ENCODE assay signal across 1 cellular context in the genomic region with DNA sequence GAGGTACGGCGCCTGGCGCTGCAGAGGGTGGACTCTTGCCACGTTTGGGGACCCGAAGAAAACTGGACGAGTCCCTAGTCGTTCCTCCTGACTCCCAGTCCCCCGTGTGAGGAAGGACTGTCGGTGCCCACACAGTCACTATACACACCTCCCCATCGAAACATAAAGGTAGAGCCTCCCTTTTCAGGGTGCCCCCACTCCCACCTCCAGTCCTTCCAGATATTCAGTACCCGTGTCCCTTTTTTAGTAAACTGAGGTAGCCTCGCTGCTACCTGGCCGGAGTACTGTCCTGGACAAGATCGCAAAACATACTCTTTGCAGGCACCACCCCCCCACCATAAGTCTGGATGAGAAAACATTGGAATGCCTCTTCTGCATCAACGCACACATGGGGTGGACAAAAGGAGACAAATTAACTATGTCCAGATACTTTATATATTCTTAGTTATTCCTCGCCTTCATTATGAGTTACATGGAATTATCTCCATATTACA.
A peak's percentile ranks its signal among the peaks of the same experiment; 100 is the strongest.
TF ChIP-seq lines count a peak whose summit lies in the region.

No MANE protein-coding gene starts in this region.

TF ChIP-seq in K562, 482 proteins besides CTCF, POLR2A, EP300 and RAD21:
- TF ChIP-seq HNRNPL (IDR thresholded peaks at IDR 0.05; ENCODE audit: low read depth, low read length) (no peak), BRCA1 (IDR thresholded peaks at IDR 0.05) (no peak), BRCA1 (CRISPR knock-in tag; IDR thresholded peaks at IDR 0.05) (0 out of 2 replicates have a peak, but pooled peaks have one; percentile 38), ZC3H4 (CRISPR knock-in tag; IDR thresholded peaks at IDR 0.05; ENCODE audit: borderline replicate concordance) (0 out of 2 replicates have a peak, but pooled peaks have one; percentile 61), ZNF740 (CRISPR knock-in tag; IDR thresholded peaks at IDR 0.05) (peak; percentile 55; the same call in 1 of the 2 replicates), ZNF740 (tag; IDR thresholded peaks at IDR 0.05) (no peak), ZBTB17 (CRISPR knock-in tag; IDR thresholded peaks at IDR 0.05) (peak; percentile 52; the same call in 1 of the 2 replicates), TGIF2 (CRISPR knock-in tag; IDR thresholded peaks at IDR 0.05) (0 out of 2 replicates have a peak, but pooled peaks have one; percentile 6), ILF3 (IDR thresholded peaks at IDR 0.05; ENCODE audit: borderline replicate concordance) (no peak)
- TF ChIP-seq, protein P1, sequence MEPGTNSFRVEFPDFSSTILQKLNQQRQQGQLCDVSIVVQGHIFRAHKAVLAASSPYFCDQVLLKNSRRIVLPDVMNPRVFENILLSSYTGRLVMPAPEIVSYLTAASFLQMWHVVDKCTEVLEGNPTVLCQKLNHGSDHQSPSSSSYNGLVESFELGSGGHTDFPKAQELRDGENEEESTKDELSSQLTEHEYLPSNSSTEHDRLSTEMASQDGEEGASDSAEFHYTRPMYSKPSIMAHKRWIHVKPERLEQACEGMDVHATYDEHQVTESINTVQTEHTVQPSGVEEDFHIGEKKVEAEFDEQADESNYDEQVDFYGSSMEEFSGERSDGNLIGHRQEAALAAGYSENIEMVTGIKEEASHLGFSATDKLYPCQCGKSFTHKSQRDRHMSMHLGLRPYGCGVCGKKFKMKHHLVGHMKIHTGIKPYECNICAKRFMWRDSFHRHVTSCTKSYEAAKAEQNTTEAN (CRISPR knock-in tag; IDR thresholded peaks at IDR 0.05): no peak
- TF ChIP-seq, protein P2, sequence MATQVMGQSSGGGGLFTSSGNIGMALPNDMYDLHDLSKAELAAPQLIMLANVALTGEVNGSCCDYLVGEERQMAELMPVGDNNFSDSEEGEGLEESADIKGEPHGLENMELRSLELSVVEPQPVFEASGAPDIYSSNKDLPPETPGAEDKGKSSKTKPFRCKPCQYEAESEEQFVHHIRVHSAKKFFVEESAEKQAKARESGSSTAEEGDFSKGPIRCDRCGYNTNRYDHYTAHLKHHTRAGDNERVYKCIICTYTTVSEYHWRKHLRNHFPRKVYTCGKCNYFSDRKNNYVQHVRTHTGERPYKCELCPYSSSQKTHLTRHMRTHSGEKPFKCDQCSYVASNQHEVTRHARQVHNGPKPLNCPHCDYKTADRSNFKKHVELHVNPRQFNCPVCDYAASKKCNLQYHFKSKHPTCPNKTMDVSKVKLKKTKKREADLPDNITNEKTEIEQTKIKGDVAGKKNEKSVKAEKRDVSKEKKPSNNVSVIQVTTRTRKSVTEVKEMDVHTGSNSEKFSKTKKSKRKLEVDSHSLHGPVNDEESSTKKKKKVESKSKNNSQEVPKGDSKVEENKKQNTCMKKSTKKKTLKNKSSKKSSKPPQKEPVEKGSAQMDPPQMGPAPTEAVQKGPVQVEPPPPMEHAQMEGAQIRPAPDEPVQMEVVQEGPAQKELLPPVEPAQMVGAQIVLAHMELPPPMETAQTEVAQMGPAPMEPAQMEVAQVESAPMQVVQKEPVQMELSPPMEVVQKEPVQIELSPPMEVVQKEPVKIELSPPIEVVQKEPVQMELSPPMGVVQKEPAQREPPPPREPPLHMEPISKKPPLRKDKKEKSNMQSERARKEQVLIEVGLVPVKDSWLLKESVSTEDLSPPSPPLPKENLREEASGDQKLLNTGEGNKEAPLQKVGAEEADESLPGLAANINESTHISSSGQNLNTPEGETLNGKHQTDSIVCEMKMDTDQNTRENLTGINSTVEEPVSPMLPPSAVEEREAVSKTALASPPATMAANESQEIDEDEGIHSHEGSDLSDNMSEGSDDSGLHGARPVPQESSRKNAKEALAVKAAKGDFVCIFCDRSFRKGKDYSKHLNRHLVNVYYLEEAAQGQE (CRISPR knock-in tag; IDR thresholded peaks at IDR 0.05; ENCODE audit: low read depth): 0 out of 2 replicates have a peak, but pooled peaks have one; percentile 1
